In genomic region chr19:50460161-50460765, GRCh38 we compare ENCODE assay signal across 8 cellular contexts. TPM values are rescaled to one million over a fixed set of nuclear protein-coding genes. Genes with fewer than 3 reads are reported as not detected.
DNase-seq lines count a peak whose midpoint lies in the region; ATAC-seq and TF ChIP-seq lines count a peak whose summit lies in the region.

No MANE protein-coding gene starts in this region.

- intact Hi-C loops in activated B cell treated with CpG ODN at 0.5 μM for 24 hours (cut with micrococcal nuclease): loop anchor here (1.0 kb wide), 2 partner anchors 29 to 51 kb away; partner anchors contain the start of gene JOSD2
- intact Hi-C loops in sciatic nerve (cut with DNase I): loop anchor here (5.0 kb wide), 1 partner anchor 93 kb away; the partner anchor contains the start of gene NAPSA

- no peak for TF ChIP-seq CTCF in activated B cell treated with CpG ODN at 0.5 μM for 24 hours (IDR thresholded peaks at IDR 0.05)

- H3K4me1 ChIP-seq in skeletal muscle satellite cell (ENCODE audit: control insufficient read depth, insufficient read depth, low read length): peaks cover 6% of the 10 kb centered on the region

- peak overlapping the region; percentile 2 for H3K4me3 Mint-ChIP-seq in activated CD8-positive, alpha-beta memory T cell treated with anti-CD3 and anti-CD28 coated beads, Interleukin-2, amount 10 ng/mL, durations not matched to agents 7 days and 5 days
- peak overlapping the region; percentile 72 for H3K4me3 Mint-ChIP-seq in activated B cell treated with CpG ODN at 0.5 μM for 24 hours

- H3K9me3 Mint-ChIP-seq in activated CD8-positive, alpha-beta memory T cell treated with anti-CD3 and anti-CD28 coated beads, Interleukin-2, amount 10 ng/mL, durations not matched to agents 7 days and 5 days (ENCODE audit: low read depth): no peaks in the 10 kb centered on the region
- H3K9me3 Mint-ChIP-seq in activated B cell treated with CpG ODN at 0.5 μM for 24 hours: no peaks in the 10 kb centered on the region

- peak overlapping the region; percentile 54 for H3K27ac Mint-ChIP-seq in activated CD8-positive, alpha-beta memory T cell treated with anti-CD3 and anti-CD28 coated beads, Interleukin-2, amount 10 ng/mL, durations not matched to agents 7 days and 5 days
- peak overlapping the region; percentile 90 for H3K27ac Mint-ChIP-seq in activated B cell treated with CpG ODN at 0.5 μM for 24 hours

- H3K36me3 Mint-ChIP-seq in activated CD8-positive, alpha-beta memory T cell treated with anti-CD3 and anti-CD28 coated beads, Interleukin-2, amount 10 ng/mL, durations not matched to agents 7 days and 5 days: no peaks in the 10 kb centered on the region
- no peaks in the 10 kb centered on the region for H3K36me3 Mint-ChIP-seq in activated B cell treated with CpG ODN at 0.5 μM for 24 hours (ENCODE audit: low read depth)

- H3K4me2 ChIP-seq in skeletal muscle satellite cell (ENCODE audit: low read length): peak overlapping the region; percentile 37

- H3K27me3 ChIP-seq in skeletal muscle satellite cell (ENCODE audit: control insufficient read depth, insufficient read depth, low read length): peaks cover 7% of the 10 kb centered on the region

- no peak overlapping the region for H3K9ac ChIP-seq in skeletal muscle satellite cell (ENCODE audit: low read depth, low read length)

- H3K36me3 ChIP-seq in skeletal muscle satellite cell (ENCODE audit: insufficient read depth, low read length): no peaks in the 10 kb centered on the region

- H3K9me3 ChIP-seq in skeletal muscle satellite cell (replicated peaks; ENCODE audit: low read length): no peaks in the 10 kb centered on the region

- in situ Hi-C loops in KBM-7 (cut with MboI; ENCODE audit: low pct_unique_long_range_greater_than_20kb, low sequenced_read_pairs): no loop called here

- H3K4me3 ChIP-seq in skeletal muscle satellite cell (ENCODE audit: low read length): no peak overlapping the region

- CTCF ChIA-PET in activated CD8-positive, alpha-beta memory T cell treated with anti-CD3 and anti-CD28 coated beads, Interleukin-2, amount 10 ng/mL, durations not matched to agents 7 days and 5 days (lab: Charles Lee): interaction anchor here (0.7 to 3.3 kb wide), 17 partner anchors 12 to 131 kb away, joined by 3 to 63 read pairs (median 3); partner anchors contain the start of genes JOSD2, KCNC3, NR1H2 and POLD1
- CTCF ChIA-PET in activated B cell treated with CpG ODN at 0.5 μM for 24 hours (lab: Charles Lee): interaction anchor here (0.7 to 4.1 kb wide), 23 partner anchors 10 to 461 kb away, joined by 3 to 92 read pairs (median 4); partner anchors contain the start of genes JOSD2 and NR1H2

- peak; percentile 62 for ATAC-seq in activated CD8-positive, alpha-beta memory T cell treated with anti-CD3 and anti-CD28 coated beads, Interleukin-2, amount 10 ng/mL, durations not matched to agents 7 days and 5 days
- ATAC-seq in HG03066 (IDR thresholded peaks at IDR 0.05; ENCODE audit: low read depth, unreplicated experiment) (peak; percentile 76), activated B cell treated with CpG ODN at 0.5 μM for 24 hours (ENCODE audit: low read depth) (peak; percentile 83), sciatic nerve (no peak), GM18520 (IDR thresholded peaks at IDR 0.05; ENCODE audit: unreplicated experiment) (no peak)

- H3K27me3 Mint-ChIP-seq in activated CD8-positive, alpha-beta memory T cell treated with anti-CD3 and anti-CD28 coated beads, Interleukin-2, amount 10 ng/mL, durations not matched to agents 7 days and 5 days: peaks cover 3% of the 10 kb centered on the region
- H3K27me3 Mint-ChIP-seq in activated B cell treated with CpG ODN at 0.5 μM for 24 hours: no peaks in the 10 kb centered on the region

- peaks cover 14% of the 10 kb centered on the region for H3K4me1 Mint-ChIP-seq in activated CD8-positive, alpha-beta memory T cell treated with anti-CD3 and anti-CD28 coated beads, Interleukin-2, amount 10 ng/mL, durations not matched to agents 7 days and 5 days
- H3K4me1 Mint-ChIP-seq in activated B cell treated with CpG ODN at 0.5 μM for 24 hours: peaks cover 24% of the 10 kb centered on the region

- peak; percentile 52 for DNase-seq in activated CD8-positive, alpha-beta memory T cell treated with anti-CD3 and anti-CD28 coated beads, Interleukin-2, amount 10 ng/mL, durations not matched to agents 7 days and 5 days
- DNase-seq in activated CD8-positive, alpha-beta memory T cell treated with anti-CD3 and anti-CD28 coated beads, Interleukin-2, amount 50 U/mL, for 4 hours: no peak
- DNase-seq in activated B cell treated with CpG ODN at 0.5 μM for 24 hours (peak; percentile 42), sciatic nerve (ENCODE audit: low spot score) (no peak), KBM-7 (no peak)

- POLR2A ChIA-PET in activated B cell treated with CpG ODN at 0.5 μM for 24 hours (lab: Charles Lee): interaction anchor here (0.5 to 2.9 kb wide), 25 partner anchors 10 to 344 kb away, joined by 3 to 36 read pairs (median 7); partner anchors contain the start of genes JOSD2, KCNC3, MYBPC2 and NR1H2

RNA-seq across cellular contexts. Expression of gene EMC10, which starts 16.0 kb away (rescaled TPM):
- 10 to 100 TPM; 47.8 to 57.2 TPM for total RNA-seq in activated CD8-positive, alpha-beta memory T cell treated with anti-CD3 and anti-CD28 coated beads, Interleukin-2, amount 10 ng/mL, durations not matched to agents 7 days and 5 days
- total RNA-seq in activated B cell treated with CpG ODN at 0.5 μM for 24 hours (70.8 and 72.1 TPM in 2 replicates), sciatic nerve (66.9 TPM)
- 42.8 and 46.9 TPM in 2 replicates for total RNA-seq in skeletal muscle satellite cell (2012; rRNA removed)

RNA-seq across cellular contexts. Expression of gene GARIN5A, which starts 16.4 kb away (rescaled TPM):
- not detected for total RNA-seq in activated CD8-positive, alpha-beta memory T cell treated with anti-CD3 and anti-CD28 coated beads, Interleukin-2, amount 10 ng/mL, durations not matched to agents 7 days and 5 days
- total RNA-seq in activated B cell treated with CpG ODN at 0.5 μM for 24 hours (0.29 and 0.67 TPM in 2 replicates), sciatic nerve (0.45 TPM)
- under 0.01 and 0.25 TPM in 2 replicates for total RNA-seq in skeletal muscle satellite cell (2012; rRNA removed)

RNA-seq across cellular contexts. Expression of gene MYBPC2, which starts 27.6 kb away (rescaled TPM):
- not detected for total RNA-seq in activated CD8-positive, alpha-beta memory T cell treated with anti-CD3 and anti-CD28 coated beads, Interleukin-2, amount 10 ng/mL, durations not matched to agents 7 days and 5 days
- 1.1 and 1.4 TPM in 2 replicates for total RNA-seq in activated B cell treated with CpG ODN at 0.5 μM for 24 hours
- 1.7 TPM in 1 of 2 replicates, not detected in the other for total RNA-seq in skeletal muscle satellite cell (2012; rRNA removed)
- not detected for total RNA-seq in sciatic nerve

RNA-seq across cellular contexts. Expression of gene SPIB, which starts 41.5 kb away (rescaled TPM):
- under 1 TPM; 0.23 to 0.66 TPM for total RNA-seq in activated CD8-positive, alpha-beta memory T cell treated with anti-CD3 and anti-CD28 coated beads, Interleukin-2, amount 10 ng/mL, durations not matched to agents 7 days and 5 days
- total RNA-seq in activated B cell treated with CpG ODN at 0.5 μM for 24 hours (280 and 324 TPM in 2 replicates), sciatic nerve (2.9 TPM)
- not detected in 2 replicates for total RNA-seq in skeletal muscle satellite cell (2012; rRNA removed)

RNA-seq across cellular contexts. Expression of gene JOSD2, which starts 50.7 kb away (rescaled TPM):
- total RNA-seq in activated CD8-positive, alpha-beta memory T cell treated with anti-CD3 and anti-CD28 coated beads, Interleukin-2, amount 10 ng/mL, durations not matched to agents 7 days and 5 days: 10 to 100 TPM; 40.2 to 41.7 TPM
- 21.0 and 23.7 TPM in 2 replicates for total RNA-seq in activated B cell treated with CpG ODN at 0.5 μM for 24 hours
- 50.2 and 50.4 TPM in 2 replicates for total RNA-seq in skeletal muscle satellite cell (2012; rRNA removed)
- 33.6 TPM for total RNA-seq in sciatic nerve

Comparison
In these comparisons a context has a peak if more than half of its experiments do, and no peak if none do; other contexts are left out.
1. DNase-seq: peak in activated CD8-positive, alpha-beta memory T cell treated with anti-CD3 and anti-CD28 coated beads, Interleukin-2, amount 10 ng/mL, durations not matched to agents 7 days and 5 days (single experiment) and activated B cell treated with CpG ODN at 0.5 μM for 24 hours (single experiment); none in activated CD8-positive, alpha-beta memory T cell treated with anti-CD3 and anti-CD28 coated beads, Interleukin-2, amount 50 U/mL, for 4 hours (single experiment), sciatic nerve (single experiment) and KBM-7 (single experiment).
2. ATAC-seq: peak in activated CD8-positive, alpha-beta memory T cell treated with anti-CD3 and anti-CD28 coated beads, Interleukin-2, amount 10 ng/mL, durations not matched to agents 7 days and 5 days (single experiment), HG03066 (single experiment) and activated B cell treated with CpG ODN at 0.5 μM for 24 hours (single experiment); none in sciatic nerve (single experiment) and GM18520 (single experiment).